Comparison of ENCODE assay signal across 10 cellular contexts in the genomic region with DNA sequence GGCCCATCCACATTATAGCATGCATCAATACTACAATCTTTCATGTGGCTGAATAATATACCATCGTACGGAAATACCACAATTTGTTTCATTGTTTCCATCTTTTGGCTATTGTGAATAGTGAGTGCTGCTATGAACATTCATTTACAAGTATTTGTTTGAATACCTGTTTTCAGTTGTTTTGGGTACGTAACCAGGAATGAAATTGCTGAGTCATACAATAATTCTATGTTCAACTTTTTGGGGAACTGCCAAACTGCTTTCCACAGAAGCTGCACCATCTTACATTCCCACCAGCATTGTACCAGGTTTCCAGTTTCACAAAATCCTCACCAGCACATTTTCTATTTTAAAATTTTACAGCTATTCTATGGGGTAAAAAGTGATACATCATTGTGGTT. TPM values are rescaled to one million over a fixed set of nuclear protein-coding genes. Genes with fewer than 3 reads are reported as not detected.
DNase-seq lines count a peak whose midpoint lies in the region; ATAC-seq, FAIRE-seq and TF ChIP-seq lines count a peak whose summit lies in the region.
"Had no signal": no experiment of that assay in that cellular context is flagged by ENCODE, and none has a peak within 500 bp of the region (broad histone marks: within the 10 kb centered on the region; RNA-seq: fewer than 3 reads in every experiment).

No MANE protein-coding gene starts in this region.

- no TSS peak for BruUV-seq in K562 (replicated peaks; lab: Mats Ljungman, UMichigan)

- H3K27me3 Mint-ChIP-seq in stimulated activated memory B cell treated with anti-CD40 and anti-IgM and Interleukin-4, amounts not matched to agents 10 μg/mL and 1 μg/mL and 100 μg/mL, for 72 hours = no peaks in the 10 kb centered on the region

- peak; percentile 62 for FAIRE-seq in K562 (lab: Jason Lieb, UNC)

- H4K20me1 ChIP-seq in K562 (replicated peaks; ENCODE audit: control insufficient read depth, insufficient read depth, low read length) = no peaks in the 10 kb centered on the region
- peaks cover 3% of the 10 kb centered on the region for H4K20me1 ChIP-seq in osteoblast (ENCODE audit: insufficient read depth, low read length)

- no peak for TF ChIP-seq EP300 in K562 (IDR thresholded peaks at IDR 0.05; ENCODE audit: low read length)

- H3K79me2 ChIP-seq in K562 (ENCODE audit: control insufficient read depth, insufficient read depth, low read length) (no peaks in the 10 kb centered on the region; the same call in 2 of the 3 replicates), osteoblast (ENCODE audit: insufficient read depth, low read length) (peaks cover 2% of the 10 kb centered on the region)

- H3K9me1 ChIP-seq in K562 (ENCODE audit: control insufficient read depth, insufficient read depth, low read length) = no peaks in the 10 kb centered on the region

- peaks cover 3% of the 10 kb centered on the region for H3K9me3 Mint-ChIP-seq in stimulated activated memory B cell treated with anti-CD40 and anti-IgM and Interleukin-4, amounts not matched to agents 10 μg/mL and 1 μg/mL and 100 μg/mL, for 72 hours
- H3K9me3 Mint-ChIP-seq: endodermal cell had no signal

- no peak overlapping the region for H3K4me3 Mint-ChIP-seq in stimulated activated memory B cell treated with anti-CD40 and anti-IgM and Interleukin-4, amounts not matched to agents 10 μg/mL and 1 μg/mL and 100 μg/mL, for 72 hours
- H3K4me3 Mint-ChIP-seq: endodermal cell had no signal

- no peak overlapping the region for H3K4me3 ChIP-seq in K562
- H3K4me3 ChIP-seq in osteoblast (ENCODE audit: insufficient read depth, low read length) = no peak overlapping the region
- H3K4me3 ChIP-seq: left ventricle myocardium inferior had no signal

- DNase-seq in NOMO-1 treated with DMSO at 0.1 percent for 48 hours (lab: John Stamatoyannopoulos, UW; ENCODE audit: unreplicated experiment) = peak; percentile 35
- no peak for DNase-seq in NOMO-1 treated with dmso at 0.1 percent for 144 hours (lab: John Stamatoyannopoulos, UW; ENCODE audit: unreplicated experiment)
- peak; percentile 67 for DNase-seq in M059J (ENCODE audit: low read depth)
- peak in 1 of 4 experiments; percentile 47 for DNase-seq in K562 (ENCODE audit: extremely low read depth in 1 of 4, low spot score in 3 of 4)
- no peak for DNase-seq in osteoblast (ENCODE audit: insufficient read length, low spot score, missing footprints)
- DNase-seq in NCI-H82 treated with DMSO at 0.1 percent for 48 hours (lab: John Stamatoyannopoulos, UW; ENCODE audit: unreplicated experiment) = no peak
- DNase-seq: endodermal cell, left ventricle myocardium inferior had no signal

- H3K4me2 ChIP-seq in K562 (ENCODE audit: insufficient read depth, low read length) (no peak overlapping the region), osteoblast (ENCODE audit: insufficient read depth, low read length) (no peak overlapping the region)

- TF ChIP-seq CTCF in K562 (IDR thresholded peaks at IDR 0.05 in 2 of 3, conservative IDR thresholded peaks at IDR 0.05 in 1 of 3; ENCODE audit: insufficient read depth in 2 of 3, low read depth in 1 of 3, low read length in 3 of 3) (no peak), osteoblast (IDR thresholded peaks at IDR 0.05; ENCODE audit: extremely low read depth, low read depth, low read length) (no peak)

- 74% methylated on average over 3 of the region's 3 CpGs for WGBS in K562 (ENCODE audit: insufficient coverage, low coverage, missing lambda C conversion rate)

- no peaks in the 10 kb centered on the region for H3K27me3 ChIP-seq in K562 (ENCODE audit: control insufficient read depth in 2 of 2, insufficient read depth in 2 of 2, low read length in 2 of 2)
- H3K27me3 ChIP-seq in osteoblast (ENCODE audit: insufficient read depth, low read length) = no peaks in the 10 kb centered on the region

- TF ChIP-seq POLR2A in K562 (conservative IDR thresholded peaks at IDR 0.05) = no peak

- no peak overlapping the region for H3K9ac ChIP-seq in K562 (ENCODE audit: insufficient read depth in 1 of 2, low read depth in 2 of 2, low read length in 2 of 2)

- H3K27ac Mint-ChIP-seq in stimulated activated memory B cell treated with anti-CD40 and anti-IgM and Interleukin-4, amounts not matched to agents 10 μg/mL and 1 μg/mL and 100 μg/mL, for 72 hours = no peak overlapping the region
- H3K27ac Mint-ChIP-seq: endodermal cell had no signal

- in situ Hi-C loops in K562 (cut with MboI) = no loop called here

- H3K9me3 ChIP-seq in K562 (replicated peaks; ENCODE audit: control insufficient read depth, insufficient read depth, low read depth, low read length) (no peaks in the 10 kb centered on the region), osteoblast (ENCODE audit: low read depth, low read length) (no peaks in the 10 kb centered on the region)

- H2AFZ ChIP-seq in K562 (ENCODE audit: low read depth, low read length) (no peak overlapping the region), osteoblast (ENCODE audit: low read length) (no peak overlapping the region)

- POLR2A ChIA-PET in K562 (lab: Yijun Ruan, JAX) = interaction anchor here (1.1 to 2.3 kb wide), 3 partner anchors 9 to 28 kb away, joined by 3 to 6 read pairs (median 4); a partner anchor contains a TSS

- CTCF ChIA-PET in K562 (lab: Yijun Ruan, JAX; ENCODE audit: low intra/inter-chr PET ratio) = no interaction called here

- H3K4me1 ChIP-seq in K562 (replicated peaks in 1 of 2; ENCODE audit: control insufficient read depth in 2 of 2, insufficient read depth in 2 of 2, low read length in 2 of 2) (no peaks in the 10 kb centered on the region; a peak in 2 of 5 replicates), osteoblast (ENCODE audit: insufficient read depth, low read length) (no peaks in the 10 kb centered on the region)
- H3K4me1 ChIP-seq: left ventricle myocardium inferior had no signal

- peaks cover 20% of the 10 kb centered on the region for H3K36me3 Mint-ChIP-seq in stimulated activated memory B cell treated with anti-CD40 and anti-IgM and Interleukin-4, amounts not matched to agents 10 μg/mL and 1 μg/mL and 100 μg/mL, for 72 hours

- TF ChIP-seq RAD21 in K562 (CRISPR knock-in tag; conservative IDR thresholded peaks at IDR 0.05 in 1 of 2, IDR thresholded peaks at IDR 0.05 in 1 of 2) = no peak

- intact Hi-C loops in K562 (cut with micrococcal nuclease) = no loop called here

- ATAC-seq in K562 (peak; percentile 11), HG03280 (IDR thresholded peaks at IDR 0.05; ENCODE audit: unreplicated experiment) (no peak)
- ATAC-seq in stimulated activated memory B cell treated with anti-CD40 and anti-IgM and Interleukin-4, amounts not matched to agents 10 μg/mL and 1 μg/mL and 100 μg/mL, for 72 hours = no peak

- H3K27ac ChIP-seq in K562 (ENCODE audit: extremely low read depth, low read depth, low read length) = peak overlapping the region; percentile 18; the same call in 1 of the 3 replicates
- peak overlapping the region; percentile 27 for H3K27ac ChIP-seq in osteoblast (ENCODE audit: low read depth, low read length)
- H3K27ac ChIP-seq: left ventricle myocardium inferior had no signal

- peaks cover 16% of the 10 kb centered on the region for H3K4me1 Mint-ChIP-seq in stimulated activated memory B cell treated with anti-CD40 and anti-IgM and Interleukin-4, amounts not matched to agents 10 μg/mL and 1 μg/mL and 100 μg/mL, for 72 hours

- H3K36me3 ChIP-seq in K562 (ENCODE audit: control insufficient read depth, insufficient read depth, low read length) (peaks cover 25% of the 10 kb centered on the region), osteoblast (ENCODE audit: insufficient read depth, low read length) (peaks cover 22% of the 10 kb centered on the region)

TF ChIP-seq in K562, 482 proteins besides CTCF, POLR2A, EP300 and RAD21 (continues in another document):
- peak; percentile 90 for TF ChIP-seq NFE2L1 (tag; IDR thresholded peaks at IDR 0.05; ENCODE audit: borderline replicate concordance, low read depth)

RNA-seq across cellular contexts. Expression of a gene that starts 28.5 kb away (rescaled TPM):
- 10.9 and 16.7 TPM in 2 replicates for total RNA-seq in M059J (2014; rRNA removed; shearing (Covaris generic))
- 13.7 and 32.2 TPM in 2 replicates for total RNA-seq in K562 (2011; cell fraction: chromatin; rRNA removed; ENCODE audit: low replicate concordance)
- 9.7 TPM in 2 replicates for total RNA-seq in K562 (2011; cell fraction: nucleolus; rRNA removed)
- total RNA-seq in K562 (2011; cell fraction: nucleoplasm; rRNA removed) = 15.8 and 21.3 TPM in 2 replicates
- total RNA-seq in K562 (2014; rRNA removed) (8.2 and 10.9 TPM in 2 replicates), K562 (2014; rRNA removed; fragmentation: Illumina TruSeq; extraction: Trizol) (9.0 and 9.4 TPM in 2 replicates), K562 (2015; rRNA removed; fragmentation: Illumina TruSeq; extraction: Trizol) (12.9 and 13.3 TPM in 2 replicates), K562 (2021) (7.7 TPM in 2 replicates), osteoblast (64.1 and 71.9 TPM in 2 replicates)
- polyA plus RNA-seq in K562 (2011; rRNA removed) (2.8 and 5.3 TPM in 2 replicates), K562 (2014; fragmentation: Illumina TruSeq; extraction: Trizol) (6.6 and 7.8 TPM in 2 replicates), K562 (2014; fragmentation: Nextera tagmentation; extraction: Ambion mirVana) (1 to 10 TPM; 1.8 to 3.7 TPM), K562 (2014; rRNA removed) (4.7 and 6.1 TPM in 2 replicates)
- polyA plus RNA-seq in K562 (2011; cell fraction: cytosol; rRNA removed) = 4.7 and 6.0 TPM in 2 replicates
- polyA plus RNA-seq in K562 (2011; cell fraction: nucleus; rRNA removed) = 9.1 and 15.4 TPM in 2 replicates
- 9.1 and 18.3 TPM in 2 replicates for polyA plus RNA-seq in K562 (2012)
- polyA minus RNA-seq in K562 (2011; rRNA and poly(A)+ RNA removed) = 6.0 and 11.7 TPM in 2 replicates
- polyA minus RNA-seq in K562 (2011; cell fraction: cytosol; rRNA and poly(A)+ RNA removed) = 5.5 and 7.5 TPM in 2 replicates
- polyA minus RNA-seq in K562 (2011; cell fraction: nucleus; rRNA and poly(A)+ RNA removed) = 14.5 and 20.7 TPM in 2 replicates

RNA-seq across cellular contexts. Expression of a gene that starts 38.0 kb away (rescaled TPM):
- 325 and 456 TPM in 2 replicates for total RNA-seq in M059J (2014; rRNA removed; shearing (Covaris generic))
- total RNA-seq in K562 (2011; cell fraction: chromatin; rRNA removed; ENCODE audit: low replicate concordance) = 106 and 238 TPM in 2 replicates
- 61.5 and 87.0 TPM in 2 replicates for total RNA-seq in K562 (2011; cell fraction: nucleolus; rRNA removed)
- 180 and 303 TPM in 2 replicates for total RNA-seq in K562 (2011; cell fraction: nucleoplasm; rRNA removed)
- total RNA-seq in K562 (2014; rRNA removed) (434 and 562 TPM in 2 replicates), K562 (2014; rRNA removed; fragmentation: Illumina TruSeq; extraction: Trizol) (257 and 281 TPM in 2 replicates), K562 (2015; rRNA removed; fragmentation: Illumina TruSeq; extraction: Trizol) (305 and 313 TPM in 2 replicates), K562 (2021) (276 and 281 TPM in 2 replicates), osteoblast (390 and 426 TPM in 2 replicates)
- polyA plus RNA-seq in K562 (2011; rRNA removed) (348 and 408 TPM in 2 replicates), K562 (2014; fragmentation: Illumina TruSeq; extraction: Trizol) (447 and 618 TPM in 2 replicates), K562 (2014; fragmentation: Nextera tagmentation; extraction: Ambion mirVana) (100 to 1,000 TPM; 191 to 202 TPM), K562 (2014; rRNA removed) (292 and 329 TPM in 2 replicates)
- 357 and 381 TPM in 2 replicates for polyA plus RNA-seq in K562 (2011; cell fraction: cytosol; rRNA removed)
- 305 and 318 TPM in 2 replicates for polyA plus RNA-seq in K562 (2011; cell fraction: nucleus; rRNA removed)
- polyA plus RNA-seq in K562 (2012) = 235 and 382 TPM in 2 replicates
- 278 and 307 TPM in 2 replicates for polyA minus RNA-seq in K562 (2011; rRNA and poly(A)+ RNA removed)
- polyA minus RNA-seq in K562 (2011; cell fraction: cytosol; rRNA and poly(A)+ RNA removed) = 149 and 195 TPM in 2 replicates
- polyA minus RNA-seq in K562 (2011; cell fraction: nucleus; rRNA and poly(A)+ RNA removed) = 123 and 159 TPM in 2 replicates

Comparison
In these comparisons a context has a peak if more than half of its experiments do, and no peak if none do; other contexts are left out.
1. DNase-seq: peak in NOMO-1 treated with DMSO at 0.1 percent for 48 hours (single experiment) and M059J (single experiment); none in NOMO-1 treated with dmso at 0.1 percent for 144 hours (single experiment), osteoblast (single experiment) and NCI-H82 treated with DMSO at 0.1 percent for 48 hours (single experiment).